Comparison of ENCODE assay signal across 24 cellular contexts in genomic region chr9:88182501-88182900, GRCh38. TPM values are rescaled to one million over a fixed set of nuclear protein-coding genes. Genes with fewer than 3 reads are reported as not detected.
"Had no signal": no experiment of that assay in that cellular context is flagged by ENCODE, and none has a peak within 500 bp of the region (broad histone marks: within the 10 kb centered on the region; RNA-seq: fewer than 3 reads in every experiment).

No MANE protein-coding gene starts in this region.

- H3K4me3 Mint-ChIP-seq: IgD-negative memory B cell had no signal

- H3K36me3 Mint-ChIP-seq: IgD-negative memory B cell had no signal

- DNase-seq: Kasumi-1, MM.1S, NCI-H1092 treated with DMSO at 0.1 percent for 48 hours, NCI-H1436, NCI-H187, NCI-H2029, NCI-H2081 treated with DMSO at 0.1 percent for 48 hours, NCI-H2171, NCI-H226, NCI-H446, NCI-H510A, NCI-H524 treated with DMSO at 0.1 percent for 48 hours, NCI-H69, NCI-H774, PC-3, Peyer's patch, SHP77 treated with DMSO at 0.1 percent for 48 hours had no signal

- H3K27ac Mint-ChIP-seq: IgD-negative memory B cell had no signal

- ATAC-seq: K562, PC-3, Right ventricle myocardium inferior had no signal

RNA-seq across cellular contexts. Expression of gene SPATA31C2, which starts 44.2 kb away (rescaled TPM):
- total RNA-seq: M059J, OCI-LY7, PC-3, Peyer's patch, Right ventricle myocardium inferior, RPMI7951, SJSA1 had no signal
